ENCODE assay signal across 8 cellular contexts in genomic region chr7:151226875-151227782, GRCh38. TPM values are rescaled to one million over a fixed set of nuclear protein-coding genes. Genes with fewer than 3 reads are reported as not detected.
A peak's percentile ranks its signal among the peaks of the same experiment; 100 is the strongest.
DNase-seq lines count a peak whose midpoint lies in the region; ATAC-seq, FAIRE-seq and TF ChIP-seq lines count a peak whose summit lies in the region.

ABCF2 (minus strand) TSS chr7:151227205; CDS start chr7:151226458, 747 bp downstream.

- TF ChIP-seq EP300 in sigmoid colon (IDR thresholded peaks at IDR 0.05): no peak

- H3K27ac ChIP-seq in 22Rv1: peak within 1 kb of the TSS; percentile 89
- H3K27ac ChIP-seq in body of pancreas: peak within 1 kb of the TSS; percentile 4 to 81 (median 66)
- peak within 1 kb of the TSS; percentile 84 to 87 (median 84) for H3K27ac ChIP-seq in sigmoid colon

- peaks cover 28% of the 10 kb centered on the region for H3K4me1 ChIP-seq in body of pancreas
- H3K4me1 ChIP-seq in sigmoid colon: peaks cover 0 to 34% (median 27%) of the 10 kb centered on the region in 4 donors

- FAIRE-seq in TTC549 (lab: Jason Lieb, UNC): peak; percentile 87

- ATAC-seq in GM18520 (IDR thresholded peaks at IDR 0.05; ENCODE audit: unreplicated experiment): peak; percentile 100
- peak; percentile 100 for ATAC-seq in HG03064 (IDR thresholded peaks at IDR 0.05; ENCODE audit: low read depth, unreplicated experiment)
- ATAC-seq in body of pancreas: peak; percentile 99

- intact Hi-C loops in body of pancreas (cut with DNase I) (no loop called here), sigmoid colon (cut with DNase I) (no loop called here)

- H3K27me3 ChIP-seq in body of pancreas: no peaks in the 10 kb centered on the region
- no peaks in the 10 kb centered on the region for H3K27me3 ChIP-seq in sigmoid colon

- H3K9me3 ChIP-seq in body of pancreas: no peaks in the 10 kb centered on the region
- H3K9me3 ChIP-seq in sigmoid colon: no peaks in the 10 kb centered on the region

- 0% methylated on average over 53 to 68 of the region's 68 CpGs for WGBS in body of pancreas, 2 donors
- 0% methylated on average over 68 of the region's 68 CpGs for WGBS in sigmoid colon, 2 donors

- TF ChIP-seq POLR2A in body of pancreas (IDR thresholded peaks at IDR 0.05) (peak in 2 of 3 donors; percentile 75), sigmoid colon (IDR thresholded peaks at IDR 0.05) (peak; percentile 26 to 45)

- H3K36me3 ChIP-seq in body of pancreas (replicated peaks in 1 of 2; ENCODE audit: insufficient read depth in 1 of 2, low read depth in 2 of 2) (peaks cover 0 to 6% of the 10 kb centered on the region in 2 donors), sigmoid colon (peaks cover 10 to 34% (median 22%) of the 10 kb centered on the region in 4 donors)

- peak; percentile 28; the same call in 1 of the 2 replicates for TF ChIP-seq CTCF in 22Rv1 (IDR thresholded peaks at IDR 0.05)
- TF ChIP-seq CTCF in body of pancreas (IDR thresholded peaks at IDR 0.05): no peak
- TF ChIP-seq CTCF in sigmoid colon (IDR thresholded peaks at IDR 0.05): no peak

- H3K4me3 ChIP-seq in body of pancreas (peak within 1 kb of the TSS; percentile 65 to 80), sigmoid colon (peak within 1 kb of the TSS; percentile 74 to 91 (median 86))

- peak; percentile 97 for DNase-seq in NCI-H2107 treated with DMSO at 0.1 percent for 48 hours (lab: John Stamatoyannopoulos, UW; ENCODE audit: unreplicated experiment)
- DNase-seq in body of pancreas: peak; percentile 99 to 100 (median 99)
- DNase-seq in iPS DF 19.7 (ENCODE audit: low read depth, low spot score): peak; percentile 95
- DNase-seq in sigmoid colon: peak; percentile 100

RNA-seq across cellular contexts. Expression of gene ABCF2, which starts in this region (rescaled TPM):
- total RNA-seq in body of pancreas: 10 to 100 TPM; 11.9 to 13.5 TPM
- 10 to 100 TPM; 25.8 to 34.6 (median 30.2) TPM for total RNA-seq in sigmoid colon
- 10 to 100 TPM; 18.3 to 34.6 (median 19.8) TPM for polyA plus RNA-seq in sigmoid colon

Comparison
In these comparisons a context has a peak if more than half of its experiments do, and no peak if none do; other contexts are left out.
1. Peak in every context shown above with its lines: DNase-seq, ATAC-seq, H3K4me3 ChIP-seq and H3K27ac ChIP-seq.